Comparison of ENCODE assay signal across 17 cellular contexts in genomic region chr4:3373468-3373867, GRCh38.
DNase-seq lines count a peak whose midpoint lies in the region; ATAC-seq and TF ChIP-seq lines count a peak whose summit lies in the region.
"Had no signal": no experiment of that assay in that cellular context is flagged by ENCODE, and none has a peak within 500 bp of the region (broad histone marks: within the 10 kb centered on the region; RNA-seq: fewer than 3 reads in every experiment).

No MANE protein-coding gene starts in this region.

- CTCF ChIA-PET in activated B cell treated with CpG ODN at 0.5 μM for 24 hours (lab: Charles Lee) = interaction anchor here (1.0 kb wide), 1 partner anchor 27 kb away, joined by 4 read pairs; no protein-coding TSS in a partner anchor

- H3K36me3 Mint-ChIP-seq in CD14-positive monocyte (peaks cover 25 to 30% of the 10 kb centered on the region in 2 donors), activated B cell treated with CpG ODN at 0.5 μM for 24 hours (ENCODE audit: low read depth) (no peaks in the 10 kb centered on the region), endothelial cell (ENCODE audit: low read depth, unreplicated experiment) (peaks cover 35% of the 10 kb centered on the region)
- no peaks in the 10 kb centered on the region for H3K36me3 Mint-ChIP-seq in stimulated activated memory B cell treated with anti-CD40 and anti-IgM and Interleukin-4, amounts not matched to agents 10 μg/mL and 1 μg/mL and 100 μg/mL, for 72 hours
- H3K36me3 Mint-ChIP-seq: CD8-positive, alpha-beta T cell had no signal

- POLR2A ChIA-PET in activated B cell treated with CpG ODN at 0.5 μM for 24 hours (lab: Charles Lee) = interaction anchor here (2.8 to 3.4 kb wide), 2 partner anchors 14 to 18 kb away, joined by 12 to 25 read pairs; no protein-coding TSS in a partner anchor

- peaks cover 0 to 4% (median 0%) of the 10 kb centered on the region in 7 donors for H3K9me3 Mint-ChIP-seq in CD14-positive monocyte
- H3K9me3 Mint-ChIP-seq in activated B cell treated with CpG ODN at 0.5 μM for 24 hours = no peaks in the 10 kb centered on the region
- H3K9me3 Mint-ChIP-seq in endothelial cell (ENCODE audit: unreplicated experiment) = no peaks in the 10 kb centered on the region
- H3K9me3 Mint-ChIP-seq in stimulated activated memory B cell treated with anti-CD40 and anti-IgM and Interleukin-4, amounts not matched to agents 10 μg/mL and 1 μg/mL and 100 μg/mL, for 72 hours = no peaks in the 10 kb centered on the region
- H3K9me3 Mint-ChIP-seq: CD8-positive, alpha-beta T cell had no signal

- TF ChIP-seq CTCF in CD14-positive monocyte (IDR thresholded peaks at IDR 0.05) (no peak), activated B cell treated with CpG ODN at 0.5 μM for 24 hours (IDR thresholded peaks at IDR 0.05) (no peak), endothelial cell (IDR thresholded peaks at IDR 0.05; ENCODE audit: unreplicated experiment) (no peak)

- peak overlapping the region; percentile 89 to 95 (median 92) for H3K27ac Mint-ChIP-seq in CD14-positive monocyte
- H3K27ac Mint-ChIP-seq in activated B cell treated with CpG ODN at 0.5 μM for 24 hours = peak overlapping the region; percentile 89
- H3K27ac Mint-ChIP-seq in endothelial cell (ENCODE audit: unreplicated experiment) = no peak overlapping the region
- H3K27ac Mint-ChIP-seq in stimulated activated memory B cell treated with anti-CD40 and anti-IgM and Interleukin-4, amounts not matched to agents 10 μg/mL and 1 μg/mL and 100 μg/mL, for 72 hours = peak overlapping the region; percentile 85
- H3K27ac Mint-ChIP-seq: CD8-positive, alpha-beta T cell had no signal

- intact Hi-C loops in CD14-positive monocyte (cut with micrococcal nuclease) = loop anchor here in 1 of 2 donors (2.0 kb wide), 1 partner anchor 15 kb away; no protein-coding TSS in a partner anchor
- intact Hi-C loops in activated B cell treated with CpG ODN at 0.5 μM for 24 hours (cut with micrococcal nuclease) = loop anchor here (1.0 to 2.0 kb wide), 6 partner anchors 14 to 159 kb away; partner anchors contain the start of gene LRPAP1

- H3K4me1 Mint-ChIP-seq in CD14-positive monocyte (peaks cover 52% of the 10 kb centered on the region), activated B cell treated with CpG ODN at 0.5 μM for 24 hours (peaks cover 38% of the 10 kb centered on the region), endothelial cell (ENCODE audit: unreplicated experiment) (peaks cover 33% of the 10 kb centered on the region)
- peaks cover 54% of the 10 kb centered on the region for H3K4me1 Mint-ChIP-seq in stimulated activated memory B cell treated with anti-CD40 and anti-IgM and Interleukin-4, amounts not matched to agents 10 μg/mL and 1 μg/mL and 100 μg/mL, for 72 hours

- H3K4me3 Mint-ChIP-seq in CD14-positive monocyte (peak overlapping the region; percentile 59 to 83), activated B cell treated with CpG ODN at 0.5 μM for 24 hours (peak overlapping the region; percentile 69), endothelial cell (ENCODE audit: unreplicated experiment) (peak overlapping the region; percentile 65)
- H3K4me3 Mint-ChIP-seq in stimulated activated memory B cell treated with anti-CD40 and anti-IgM and Interleukin-4, amounts not matched to agents 10 μg/mL and 1 μg/mL and 100 μg/mL, for 72 hours = peak overlapping the region; percentile 32

- no peak for DNase-seq in CD14-positive monocyte (ENCODE audit: low spot score)
- DNase-seq in activated B cell treated with CpG ODN at 0.5 μM for 24 hours = no peak
- no peak for DNase-seq in endothelial cell (ENCODE audit: low spot score)
- DNase-seq in mucosa of gallbladder (ENCODE audit: low spot score) = no peak
- no peak for DNase-seq in COLO829 (ENCODE audit: low spot score)
- DNase-seq in pons (ENCODE audit: low spot score) = no peak
- DNase-seq: DMS79, NCI-H1048, NCI-H146, NCI-H2081, NCI-H510A, NCI-H774, PC-9, SJCRH30 had no signal

- H3K27me3 Mint-ChIP-seq in CD14-positive monocyte (ENCODE audit: low read depth in 3 of 3) (peaks cover 17 to 37% (median 33%) of the 10 kb centered on the region in 3 donors), activated B cell treated with CpG ODN at 0.5 μM for 24 hours (peaks cover 11% of the 10 kb centered on the region), endothelial cell (ENCODE audit: unreplicated experiment) (peaks cover 16% of the 10 kb centered on the region)
- H3K27me3 Mint-ChIP-seq in stimulated activated memory B cell treated with anti-CD40 and anti-IgM and Interleukin-4, amounts not matched to agents 10 μg/mL and 1 μg/mL and 100 μg/mL, for 72 hours = peaks cover 23% of the 10 kb centered on the region

- ATAC-seq in activated B cell treated with CpG ODN at 0.5 μM for 24 hours (ENCODE audit: low read depth) = no peak
- ATAC-seq in stimulated activated memory B cell treated with anti-CD40 and anti-IgM and Interleukin-4, amounts not matched to agents 10 μg/mL and 1 μg/mL and 100 μg/mL, for 72 hours = no peak
- ATAC-seq: CD8-positive, alpha-beta T cell; HepG2 had no signal
